In genomic region chr3:131077904-131078303, GRCh38 we compare ENCODE assay signal across 22 cellular contexts.
"Had no signal": no experiment of that assay in that cellular context is flagged by ENCODE, and none has a peak within 500 bp of the region (broad histone marks: within the 10 kb centered on the region; RNA-seq: fewer than 3 reads in every experiment).

No MANE protein-coding gene starts in this region.

- H3K27ac ChIP-seq: adrenal gland, breast epithelium, coronary artery, esophagus muscularis mucosa, gastroesophageal sphincter, neutrophil, pancreas, right lobe of liver, upper lobe of right lung had no signal

- H3K9me3 Mint-ChIP-seq: activated B cell treated with CpG ODN at 0.5 μM for 24 hours; activated CD4-positive, alpha-beta memory T cell treated with anti-CD3 and anti-CD28 coated beads for 36 hours; activated naive CD4-positive, alpha-beta T cell treated with anti-CD3 and anti-CD28 coated beads, Interleukin-2, amount 50 U/mL, for 72 hours; activated T-helper 1 cell treated with anti-CD3 and anti-CD28 coated beads, Interleukin-12 subunit alpha, Interleukin-12 subunit beta, Interleukin-2, Interleukin-4 antibody, amounts not matched to agents 30 ng/mL and 10 ng/mL and 1 ng/mL, durations not matched to agents 14 hours and 24 hours and 36 hours; naive thymus-derived CD4-positive, alpha-beta T cell; stimulated activated effector memory CD8-positive, alpha-beta T cell treated with anti-CD3 and anti-CD28 coated beads, Interleukin-12 subunit alpha, Interleukin-12 subunit beta, amount 100 ng/mL, for 72 hours had no signal

- H3K4me2 ChIP-seq: smooth muscle cell had no signal

- H3K36me3 Mint-ChIP-seq: activated CD4-positive, alpha-beta memory T cell treated with anti-CD3 and anti-CD28 coated beads for 36 hours; activated naive CD4-positive, alpha-beta T cell treated with anti-CD3 and anti-CD28 coated beads, Interleukin-2, amount 50 U/mL, for 72 hours; stimulated activated effector memory CD8-positive, alpha-beta T cell treated with anti-CD3 and anti-CD28 coated beads, Interleukin-12 subunit alpha, Interleukin-12 subunit beta, amount 100 ng/mL, for 72 hours had no signal

- ATAC-seq: activated naive CD4-positive, alpha-beta T cell treated with anti-CD3 and anti-CD28 coated beads, Interleukin-2, amount 50 U/mL, for 72 hours; gastroesophageal sphincter; naive thymus-derived CD4-positive, alpha-beta T cell; pancreas; right lobe of liver; stimulated activated effector memory CD8-positive, alpha-beta T cell treated with anti-CD3 and anti-CD28 coated beads, Interleukin-12 subunit alpha, Interleukin-12 subunit beta, amount 100 ng/mL, for 72 hours; upper lobe of right lung had no signal

- H3K9me3 ChIP-seq: adrenal gland, breast epithelium, esophagus muscularis mucosa, gastroesophageal sphincter, neutrophil, pancreas, right lobe of liver, upper lobe of right lung had no signal

- H3K36me3 ChIP-seq: adrenal gland, breast epithelium, esophagus muscularis mucosa, gastroesophageal sphincter, neutrophil, pancreas, right lobe of liver, upper lobe of right lung had no signal

- H3K27ac Mint-ChIP-seq: activated B cell treated with CpG ODN at 0.5 μM for 24 hours; activated CD4-positive, alpha-beta memory T cell treated with anti-CD3 and anti-CD28 coated beads for 36 hours; activated naive CD4-positive, alpha-beta T cell treated with anti-CD3 and anti-CD28 coated beads, Interleukin-2, amount 50 U/mL, for 72 hours; activated T-helper 1 cell treated with anti-CD3 and anti-CD28 coated beads, Interleukin-12 subunit alpha, Interleukin-12 subunit beta, Interleukin-2, Interleukin-4 antibody, amounts not matched to agents 30 ng/mL and 10 ng/mL and 1 ng/mL, durations not matched to agents 14 hours and 24 hours and 36 hours; naive thymus-derived CD4-positive, alpha-beta T cell; stimulated activated effector memory CD8-positive, alpha-beta T cell treated with anti-CD3 and anti-CD28 coated beads, Interleukin-12 subunit alpha, Interleukin-12 subunit beta, amount 100 ng/mL, for 72 hours had no signal

- DNase-seq: activated B cell treated with CpG ODN at 0.5 μM for 24 hours; activated CD4-positive, alpha-beta memory T cell treated with anti-CD3 and anti-CD28 coated beads for 36 hours; activated CD4-positive, alpha-beta T cell treated with anti-CD3 and anti-CD28 coated beads for 4 hours; activated gamma-delta T cell treated with Interleukin-2 at 50 U/mL for 16 hours; activated T-cell treated with anti-CD3 and anti-CD28 coated beads for 4 hours; adrenal gland; effector CD4-positive, alpha-beta T cell; mesenchymal stem cell; naive thymus-derived CD4-positive, alpha-beta T cell; pancreas; right lobe of liver; stimulated activated CD4-positive, alpha-beta T cell treated with anti-CD3 and anti-CD28 coated beads, Interleukin-4, amount 100 ng/mL, for 24 hours; upper lobe of right lung had no signal

- H3K4me1 Mint-ChIP-seq: activated B cell treated with CpG ODN at 0.5 μM for 24 hours; naive thymus-derived CD4-positive, alpha-beta T cell; stimulated activated effector memory CD8-positive, alpha-beta T cell treated with anti-CD3 and anti-CD28 coated beads, Interleukin-12 subunit alpha, Interleukin-12 subunit beta, amount 100 ng/mL, for 72 hours had no signal

- H3K27me3 ChIP-seq: adrenal gland, breast epithelium, esophagus muscularis mucosa, gastroesophageal sphincter, neutrophil, pancreas, right lobe of liver, upper lobe of right lung had no signal

- H3K4me1 ChIP-seq: adrenal gland, breast epithelium, pancreas, right lobe of liver, upper lobe of right lung had no signal

- H3K4me3 Mint-ChIP-seq: activated B cell treated with CpG ODN at 0.5 μM for 24 hours; activated CD4-positive, alpha-beta memory T cell treated with anti-CD3 and anti-CD28 coated beads for 36 hours; activated T-helper 1 cell treated with anti-CD3 and anti-CD28 coated beads, Interleukin-12 subunit alpha, Interleukin-12 subunit beta, Interleukin-2, Interleukin-4 antibody, amounts not matched to agents 30 ng/mL and 10 ng/mL and 1 ng/mL, durations not matched to agents 14 hours and 24 hours and 36 hours; naive thymus-derived CD4-positive, alpha-beta T cell; stimulated activated effector memory CD8-positive, alpha-beta T cell treated with anti-CD3 and anti-CD28 coated beads, Interleukin-12 subunit alpha, Interleukin-12 subunit beta, amount 100 ng/mL, for 72 hours had no signal

- H3K27me3 Mint-ChIP-seq: activated B cell treated with CpG ODN at 0.5 μM for 24 hours; activated CD4-positive, alpha-beta memory T cell treated with anti-CD3 and anti-CD28 coated beads for 36 hours had no signal

- H3K4me3 ChIP-seq: adrenal gland, breast epithelium, coronary artery, esophagus muscularis mucosa, gastroesophageal sphincter, pancreas, right lobe of liver, smooth muscle cell, upper lobe of right lung had no signal
